Comparison of ENCODE assay signal across 14 cellular contexts in genomic region chr4:159508917-159509500, GRCh38.
"Had no signal": no experiment of that assay in that cellular context is flagged by ENCODE, and none has a peak within 500 bp of the region (broad histone marks: within the 10 kb centered on the region; RNA-seq: fewer than 3 reads in every experiment).

No MANE protein-coding gene starts in this region.

- ATAC-seq: activated T-helper 17 cell treated with anti-CD3 and anti-CD28 coated beads, Interleukin-2, amount 50 U/mL, for 72 hours; effector memory CD8-positive, alpha-beta T cell; left lung; pancreas; SK-N-SH treated with all-trans-retinoic acid at 6 μM for 48 hours had no signal

- H3K27ac Mint-ChIP-seq: activated B cell treated with CpG ODN at 0.5 μM for 24 hours; activated CD4-positive, alpha-beta T cell treated with anti-CD3 and anti-CD28 coated beads, Interleukin-2, amount 10 ng/mL, durations not matched to agents 7 days and 5 days; activated naive CD4-positive, alpha-beta T cell treated with anti-CD3 and anti-CD28 coated beads for 36 hours; activated T-helper 17 cell treated with anti-CD3 and anti-CD28 coated beads, Interleukin-2, amount 50 U/mL, for 72 hours; effector memory CD8-positive, alpha-beta T cell; immature natural killer cell had no signal

- H3K27me3 Mint-ChIP-seq: activated B cell treated with CpG ODN at 0.5 μM for 24 hours; activated CD4-positive, alpha-beta T cell treated with anti-CD3 and anti-CD28 coated beads, Interleukin-2, amount 10 ng/mL, durations not matched to agents 7 days and 5 days had no signal

- H3K9me3 ChIP-seq: left lung, pancreas, tibial artery, uterus had no signal

- H3K27ac ChIP-seq: left lung, pancreas, tibial artery, uterus had no signal

- H3K4me1 Mint-ChIP-seq: activated B cell treated with CpG ODN at 0.5 μM for 24 hours; activated CD4-positive, alpha-beta T cell treated with anti-CD3 and anti-CD28 coated beads, Interleukin-2, amount 10 ng/mL, durations not matched to agents 7 days and 5 days; activated T-helper 17 cell treated with anti-CD3 and anti-CD28 coated beads, Interleukin-2, amount 50 U/mL, for 72 hours; immature natural killer cell had no signal

- H3K36me3 ChIP-seq: left lung, pancreas, tibial artery, uterus had no signal

- H3K27me3 ChIP-seq: pancreas, uterus had no signal

- H3K4me1 ChIP-seq: tibial artery, uterus had no signal

- H3K9me3 Mint-ChIP-seq: activated B cell treated with CpG ODN at 0.5 μM for 24 hours; activated CD4-positive, alpha-beta T cell treated with anti-CD3 and anti-CD28 coated beads, Interleukin-2, amount 10 ng/mL, durations not matched to agents 7 days and 5 days; activated naive CD4-positive, alpha-beta T cell treated with anti-CD3 and anti-CD28 coated beads for 36 hours had no signal

- H3K4me3 ChIP-seq: left lung, pancreas, tibial artery, uterus had no signal

- H3K4me3 Mint-ChIP-seq: activated B cell treated with CpG ODN at 0.5 μM for 24 hours; activated CD4-positive, alpha-beta T cell treated with anti-CD3 and anti-CD28 coated beads, Interleukin-2, amount 10 ng/mL, durations not matched to agents 7 days and 5 days; activated naive CD4-positive, alpha-beta T cell treated with anti-CD3 and anti-CD28 coated beads for 36 hours; activated T-helper 17 cell treated with anti-CD3 and anti-CD28 coated beads, Interleukin-2, amount 50 U/mL, for 72 hours; effector memory CD8-positive, alpha-beta T cell; immature natural killer cell had no signal

- DNase-seq: activated B cell treated with CpG ODN at 0.5 μM for 24 hours; activated CD4-positive, alpha-beta T cell treated with anti-CD3 and anti-CD28 coated beads, Interleukin-2, amount 10 ng/mL, durations not matched to agents 7 days and 5 days; activated CD8-positive, alpha-beta memory T cell treated with anti-CD3 and anti-CD28 coated beads for 24 hours; activated naive CD4-positive, alpha-beta T cell treated with anti-CD3 and anti-CD28 coated beads for 36 hours; effector memory CD8-positive, alpha-beta T cell; immature natural killer cell; left lung; mesenchymal stem cell; pancreas; small intestine; tibial artery; uterus had no signal

- FAIRE-seq: pancreas, small intestine had no signal
